Comparison of ENCODE assay signal across 19 cellular contexts in the genomic region with DNA sequence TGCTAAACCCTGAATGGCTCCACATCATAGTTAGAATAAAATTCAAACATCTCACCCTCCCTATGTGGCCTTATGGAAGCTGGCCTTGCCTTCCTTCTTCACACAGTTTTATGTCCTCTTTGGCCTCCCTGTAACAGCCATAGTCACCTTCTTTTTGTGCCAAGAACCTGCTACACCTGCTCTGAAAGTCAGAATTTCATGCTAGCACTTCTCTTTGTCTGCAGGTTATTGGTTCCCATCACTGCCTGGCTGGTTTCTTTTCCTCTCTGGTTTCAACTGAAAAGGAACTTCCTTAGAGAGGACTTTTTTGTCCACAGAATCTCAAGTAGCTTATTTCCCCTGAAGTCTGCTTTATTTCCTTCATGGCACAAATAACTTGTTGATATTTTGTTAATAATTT.
A peak's percentile ranks its signal among the peaks of the same experiment; 100 is the strongest.
DNase-seq lines count a peak whose midpoint lies in the region; ATAC-seq lines count a peak whose summit lies in the region.
"Had no signal": no experiment of that assay in that cellular context is flagged by ENCODE, and none has a peak within 500 bp of the region (broad histone marks: within the 10 kb centered on the region; RNA-seq: fewer than 3 reads in every experiment).

No MANE protein-coding gene starts in this region.

- ATAC-seq in GM19395 (IDR thresholded peaks at IDR 0.05; ENCODE audit: unreplicated experiment) (peak; percentile 55), GM18870 (IDR thresholded peaks at IDR 0.05; ENCODE audit: unreplicated experiment) (no peak)
- ATAC-seq: K562 had no signal

- DNase-seq in NCI-H748 (lab: John Stamatoyannopoulos, UW; ENCODE audit: unreplicated experiment), result peak; percentile 15
- no peak for DNase-seq in NCI-H748 treated with DMSO at 0.1 percent for 48 hours (lab: John Stamatoyannopoulos, UW)
- peak; percentile 46 for DNase-seq in NCI-H774 (lab: John Stamatoyannopoulos, UW)
- DNase-seq in kidney tubule cell (ENCODE audit: low spot score), result peak; percentile 10
- no peak for DNase-seq in ecto neural progenitor cell (ENCODE audit: low spot score)
- no peak for DNase-seq in retina
- DNase-seq: 8988T; ACHN; BE2C; C1 segment of cervical spinal cord; Caco-2; CD4-positive, CD25-positive, alpha-beta regulatory T cell; DMS153; DMS79; GDM1; H9 had no signal

Comparison
In these comparisons a context has a peak if more than half of its experiments do, and no peak if none do; other contexts are left out.
1. DNase-seq: peak in NCI-H748 (single experiment), NCI-H774 (single experiment) and kidney tubule cell (single experiment); none in NCI-H748 treated with DMSO at 0.1 percent for 48 hours (single experiment), ecto neural progenitor cell (single experiment) and retina (single experiment).